8 cellular contexts compared by ENCODE assay signal in genomic region chr2:86439879-86440630, GRCh38. TPM values are rescaled to one million over a fixed set of nuclear protein-coding genes. Genes with fewer than 3 reads are reported as not detected.
A peak's percentile ranks its signal among the peaks of the same experiment; 100 is the strongest.
DNase-seq lines count a peak whose midpoint lies in the region; ATAC-seq, FAIRE-seq and TF ChIP-seq lines count a peak whose summit lies in the region.

No MANE protein-coding gene starts in this region.

- H3K27ac Mint-ChIP-seq in activated naive CD4-positive, alpha-beta T cell treated with anti-CD3 and anti-CD28 coated beads, Interleukin-2, amount 50 U/mL, for 24 hours = peak overlapping the region; percentile 97
- peak overlapping the region; percentile 100 for H3K27ac Mint-ChIP-seq in type B pancreatic cell

- WGBS in adrenal gland, 4 donors = 93 to 97% (median 94%) methylated on average over 3 of the region's 3 CpGs
- WGBS in lung, 2 donors = 96% methylated on average over 3 of the region's 3 CpGs

- peaks cover 19% of the 10 kb centered on the region for H3K9me3 Mint-ChIP-seq in activated naive CD4-positive, alpha-beta T cell treated with anti-CD3 and anti-CD28 coated beads, Interleukin-2, amount 50 U/mL, for 24 hours
- peaks cover 15% of the 10 kb centered on the region for H3K9me3 Mint-ChIP-seq in type B pancreatic cell

- TF ChIP-seq CTCF in adrenal gland (IDR thresholded peaks at IDR 0.05) = no peak
- no peak for TF ChIP-seq CTCF in lung (IDR thresholded peaks at IDR 0.05; ENCODE audit: control extremely low read depth, extremely low read depth)
- no peak for TF ChIP-seq CTCF in type B pancreatic cell (conservative IDR thresholded peaks at IDR 0.05)

- intact Hi-C loops in adrenal gland (cut with DNase I) = no loop called here

- FAIRE-seq in HTR-8/SVneo (lab: Jason Lieb, UNC) = no peak

- ATAC-seq in lung (ENCODE audit: insufficient read depth, low FRiP score) = no peak

- H3K9me3 ChIP-seq in adrenal gland (replicated peaks in 1 of 3) (peaks cover 4 to 14% (median 14%) of the 10 kb centered on the region in 3 donors), lung (ENCODE audit: control insufficient read depth in 2 of 2, insufficient read depth in 1 of 2, low read length in 1 of 2) (peaks cover 0 to 2% of the 10 kb centered on the region in 2 donors)

- H3K4me1 Mint-ChIP-seq in activated naive CD4-positive, alpha-beta T cell treated with anti-CD3 and anti-CD28 coated beads, Interleukin-2, amount 50 U/mL, for 24 hours = peaks cover 36% of the 10 kb centered on the region
- H3K4me1 Mint-ChIP-seq in type B pancreatic cell (ENCODE audit: unreplicated experiment) = peaks cover 28% of the 10 kb centered on the region

- peaks cover 16% of the 10 kb centered on the region for H3K36me3 Mint-ChIP-seq in activated naive CD4-positive, alpha-beta T cell treated with anti-CD3 and anti-CD28 coated beads, Interleukin-2, amount 50 U/mL, for 24 hours
- H3K36me3 Mint-ChIP-seq in type B pancreatic cell = peaks cover 31% of the 10 kb centered on the region

- TF ChIP-seq POLR2A in adrenal gland (IDR thresholded peaks at IDR 0.05) = no peak

- H3K27ac ChIP-seq in adrenal gland = peak overlapping the region; percentile 86 to 99 (median 98)
- H3K27ac ChIP-seq in lung (ENCODE audit: low read depth in 1 of 2, low read length in 1 of 2) = peak overlapping the region; percentile 99

- peaks cover 8 to 23% of the 10 kb centered on the region in 2 donors for H3K4me1 ChIP-seq in adrenal gland (replicated peaks in 1 of 2)
- peaks cover 4 to 16% of the 10 kb centered on the region in 2 donors for H3K4me1 ChIP-seq in lung (ENCODE audit: control insufficient read depth in 2 of 2, insufficient read depth in 2 of 2, low read length in 2 of 2)

- no peaks in the 10 kb centered on the region for H3K27me3 ChIP-seq in adrenal gland
- no peaks in the 10 kb centered on the region for H3K27me3 ChIP-seq in lung (ENCODE audit: control insufficient read depth, insufficient read depth)

- DNase-seq in activated naive CD4-positive, alpha-beta T cell treated with Interleukin-2 at 50 U/mL for 16 hours = no peak
- DNase-seq in adrenal gland = no peak
- no peak for DNase-seq in lung (ENCODE audit: low spot score)
- no peak for DNase-seq in type B pancreatic cell (ENCODE audit: extremely low spot score, unreplicated experiment)
- no peak for DNase-seq in NCI-H226
- DNase-seq in LoVo (ENCODE audit: low spot score) = no peak
- DNase-seq in HTR-8/SVneo (ENCODE audit: insufficient read length, low spot score) = no peak

- H3K4me3 ChIP-seq in adrenal gland (peak overlapping the region in 1 of 4 donors; percentile 93), lung (no peak overlapping the region)

- H3K27me3 Mint-ChIP-seq in activated naive CD4-positive, alpha-beta T cell treated with anti-CD3 and anti-CD28 coated beads, Interleukin-2, amount 50 U/mL, for 24 hours = no peaks in the 10 kb centered on the region
- H3K27me3 Mint-ChIP-seq in type B pancreatic cell = peaks cover 16% of the 10 kb centered on the region

- H3K4me3 Mint-ChIP-seq in activated naive CD4-positive, alpha-beta T cell treated with anti-CD3 and anti-CD28 coated beads, Interleukin-2, amount 50 U/mL, for 24 hours = peak overlapping the region; percentile 97
- H3K4me3 Mint-ChIP-seq in type B pancreatic cell = peak overlapping the region; percentile 96

- H3K36me3 ChIP-seq in adrenal gland (replicated peaks in 1 of 2) (no peaks in the 10 kb centered on the region), lung (ENCODE audit: control insufficient read depth in 2 of 2, insufficient read depth in 2 of 2, low read length in 2 of 2) (peaks cover 1 to 9% of the 10 kb centered on the region in 2 donors)

RNA-seq across cellular contexts. Expression of gene KDM3A, which starts 1.1 kb away (rescaled TPM):
- total RNA-seq in adrenal gland (10 to 100 TPM; 16.7 to 54.6 (median 29.6) TPM), lung (100 to 1,000 TPM in 1 of 2 donors, 10 to 100 TPM in 1; 37.2 to 130 TPM), type B pancreatic cell (ENCODE audit: low replicate concordance) (67.9 and 68.1 TPM in 2 replicates)
- polyA plus RNA-seq in adrenal gland (10 to 100 TPM; 26.8 to 41.7 (median 35.0) TPM), lung (10 to 100 TPM; 17.5 to 18.5 TPM)
